Comparison of ENCODE assay signal across 19 cellular contexts in the genomic region with DNA sequence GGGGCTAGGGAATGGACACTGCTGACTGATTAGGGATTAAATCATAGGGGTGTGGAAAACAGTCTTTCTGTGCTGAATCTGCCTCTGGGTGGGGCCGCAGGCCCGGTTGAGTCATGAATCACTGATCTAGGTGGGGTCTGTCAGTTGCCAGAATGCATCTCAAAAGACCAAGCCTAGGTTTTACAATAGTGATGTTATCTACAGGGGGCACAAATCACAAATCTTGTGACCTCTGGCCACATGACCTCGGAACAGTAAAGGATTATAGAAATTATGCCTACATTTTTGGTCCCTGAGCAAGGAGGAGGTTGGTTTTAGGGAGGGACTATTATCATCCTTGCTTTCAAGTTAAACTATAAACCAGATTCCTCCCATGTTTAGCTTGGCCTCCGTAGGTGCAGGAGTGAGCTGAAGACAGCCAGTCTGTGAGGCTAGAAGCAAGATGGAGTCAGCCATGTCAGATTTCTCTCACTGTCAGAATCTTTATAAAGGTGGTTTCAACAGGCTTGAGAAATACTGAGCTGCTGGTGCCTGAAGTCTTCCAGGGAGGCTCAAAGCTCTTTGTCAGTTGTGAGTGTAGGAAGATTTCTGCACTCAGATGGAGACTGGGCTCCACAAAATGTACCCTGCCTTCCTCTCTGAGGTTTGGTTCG. TPM values are rescaled to one million over a fixed set of nuclear protein-coding genes. Genes with fewer than 3 reads are reported as not detected.
DNase-seq lines count a peak whose midpoint lies in the region; ATAC-seq, FAIRE-seq and TF ChIP-seq lines count a peak whose summit lies in the region.
"Had no signal": no experiment of that assay in that cellular context is flagged by ENCODE, and none has a peak within 500 bp of the region (broad histone marks: within the 10 kb centered on the region; RNA-seq: fewer than 3 reads in every experiment).

No MANE protein-coding gene starts in this region.

- no peak overlapping the region for H4K8ac ChIP-seq in H1 (ENCODE audit: extremely low read depth, insufficient read depth, low read length)

- TF ChIP-seq CTCF in H1 (IDR thresholded peaks at IDR 0.05; ENCODE audit: control extremely low read depth in 1 of 3, insufficient read depth in 1 of 3, low read depth in 1 of 3, low read length in 3 of 3) (peak in 1 of 3 experiments; percentile 3; a peak in 1 of 4 replicates), osteoblast (IDR thresholded peaks at IDR 0.05; ENCODE audit: extremely low read depth, low read depth, low read length) (no peak)

- no peak overlapping the region for H4K91ac ChIP-seq in H1 (replicated peaks; ENCODE audit: insufficient read length, low read length)

- H3K23me2 ChIP-seq in H1 (ENCODE audit: low read depth, low read length) = peaks cover 9% of the 10 kb centered on the region

- in situ Hi-C loops in Caki2 (cut with HindIII; ENCODE audit: low pct_unique_long_range_greater_than_20kb, low sequenced_read_pairs) = no loop called here

- H3K4me3 ChIP-seq in H1 (ENCODE audit: extremely low read depth in 1 of 4, insufficient read depth in 2 of 4, low read depth in 3 of 4, low read length in 4 of 4) (no peak overlapping the region), osteoblast (ENCODE audit: insufficient read depth, low read length) (no peak overlapping the region), aorta (ENCODE audit: low read length in 2 of 2) (no peak overlapping the region)
- H3K4me3 ChIP-seq: breast epithelium, testis had no signal

- ATAC-seq in aorta (ENCODE audit: low FRiP score) (no peak), GM21381 (IDR thresholded peaks at IDR 0.05; ENCODE audit: unreplicated experiment) (no peak)
- ATAC-seq: right cardiac atrium had no signal

- POLR2A ChIA-PET in H1 (lab: Charles Lee; ENCODE audit: partially characterized antibody) = interaction anchor here (1.0 kb wide), 1 partner anchor 27 kb away, joined by 3 read pairs; no protein-coding TSS in a partner anchor

- no peak overlapping the region for H3K4ac ChIP-seq in H1 (replicated peaks; ENCODE audit: insufficient read length, low read depth, low read length)

- no peak overlapping the region for H3K9ac ChIP-seq in H1 (replicated peaks in 1 of 4; ENCODE audit: extremely low read depth in 1 of 4, low read depth in 3 of 4, low read length in 3 of 4)

- H3K14ac ChIP-seq in H1 (ENCODE audit: insufficient read length) = no peak overlapping the region

- peaks cover 0 to 3% (median 1%) of the 10 kb centered on the region in 4 experiments; a peak in 1 of 7 replicates for H3K4me1 ChIP-seq in H1 (replicated peaks in 1 of 4; ENCODE audit: control insufficient read depth in 3 of 4, insufficient read depth in 4 of 4, low read length in 3 of 4)
- H3K4me1 ChIP-seq in osteoblast (ENCODE audit: insufficient read depth, low read length) = peaks cover 21% of the 10 kb centered on the region
- H3K4me1 ChIP-seq in aorta (ENCODE audit: control insufficient read depth in 1 of 2, insufficient read depth in 2 of 2, low read length in 2 of 2) = no peaks in the 10 kb centered on the region
- H3K4me1 ChIP-seq: breast epithelium, testis had no signal

- H3K9me3 ChIP-seq in H1 (ENCODE audit: insufficient read depth in 2 of 2, low read depth in 1 of 2, low read length in 1 of 2) (no peaks in the 10 kb centered on the region), osteoblast (ENCODE audit: low read depth, low read length) (no peaks in the 10 kb centered on the region), aorta (ENCODE audit: control insufficient read depth, low read length) (no peaks in the 10 kb centered on the region)
- H3K9me3 ChIP-seq: breast epithelium, testis had no signal

- TF ChIP-seq EP300 in H1 (IDR thresholded peaks at IDR 0.05; ENCODE audit: borderline replicate concordance in 1 of 2, low read depth in 2 of 2, low read length in 2 of 2) = no peak

- 91% methylated on average over 5 of the region's 5 CpGs; no CpG with 5 or more reads in 1 of the 2 experiments for WGBS in H1 (ENCODE audit: extremely low coverage in 1 of 2, insufficient coverage in 1 of 2, insufficient read length in 1 of 2, insufficient replicate concordance in 2 of 2, low coverage in 1 of 2, low lambda C conversion rate in 2 of 2, missing lambda C conversion rate in 1 of 2), 2 experiments
- WGBS in aorta, 2 donors = 46 to 59% methylated on average over 5 of the region's 5 CpGs

- intact Hi-C loops in aorta (cut with DNase I) = no loop called here

- no peak overlapping the region for H2BK20ac ChIP-seq in H1 (ENCODE audit: low read length)

- 0 out of 2 replicates have a peak overlapping the region, but pooled peaks have one; percentile 19 for H2BK15ac ChIP-seq in H1 (ENCODE audit: low read length)

- TF ChIP-seq POLR2A in H1 (IDR thresholded peaks at IDR 0.05; ENCODE audit: control extremely low read depth in 1 of 2, low read depth in 2 of 2, low read length in 2 of 2) = no peak

- H3K79me1 ChIP-seq in H1 (ENCODE audit: low read depth, low read length) = no peaks in the 10 kb centered on the region

- H2BK5ac ChIP-seq in H1 (ENCODE audit: low read depth, low read length) = no peak overlapping the region

- CTCF ChIA-PET in H1 (lab: Charles Lee; ENCODE audit: partially characterized antibody) = interaction anchor here (0.6 to 7.3 kb wide), 7 partner anchors 10 to 359 kb away, joined by 3 to 43 read pairs (median 4); no protein-coding TSS in a partner anchor

- FAIRE-seq in H1 (lab: Jason Lieb, UNC) = no peak
- FAIRE-seq: endometrium had no signal

- no peak overlapping the region for H4K5ac ChIP-seq in H1 (ENCODE audit: insufficient read length, low read depth, low read length)

- H4K20me1 ChIP-seq in H1 (replicated peaks in 1 of 2; ENCODE audit: control insufficient read depth in 1 of 2, insufficient read depth in 2 of 2, low read length in 2 of 2) = no peaks in the 10 kb centered on the region
- H4K20me1 ChIP-seq in osteoblast (ENCODE audit: insufficient read depth, low read length) = no peaks in the 10 kb centered on the region

- peak; percentile 26 to 38; a peak in 2 of 4 replicates for TF ChIP-seq RAD21 in H1 (IDR thresholded peaks at IDR 0.05 in 1 of 2, conservative IDR thresholded peaks at IDR 0.05 in 1 of 2; ENCODE audit: low read depth in 2 of 2, low read length in 2 of 2)

- no peak overlapping the region for H2AK5ac ChIP-seq in H1 (ENCODE audit: low read depth, low read length)

- H3K36me3 ChIP-seq in H1 (ENCODE audit: control insufficient read depth in 2 of 4, insufficient read depth in 4 of 4, low read length in 3 of 4) (no peaks in the 10 kb centered on the region), osteoblast (ENCODE audit: insufficient read depth, low read length) (no peaks in the 10 kb centered on the region), aorta (ENCODE audit: control insufficient read depth in 1 of 2, insufficient read depth in 2 of 2, low read length in 1 of 2) (no peaks in the 10 kb centered on the region)
- H3K36me3 ChIP-seq: breast epithelium had no signal

- no peak overlapping the region for H3K23ac ChIP-seq in H1 (ENCODE audit: insufficient read length)

- H3K4me2 ChIP-seq in H1 (ENCODE audit: insufficient read depth in 1 of 2, low read depth in 2 of 2, low read length in 2 of 2) (no peak overlapping the region), osteoblast (ENCODE audit: insufficient read depth, low read length) (no peak overlapping the region)

- DNase-seq in Caki2 (ENCODE audit: low read depth) (peak; percentile 98), HK-2 (ENCODE audit: unreplicated experiment) (peak; percentile 68), H1 (ENCODE audit: low read depth in 1 of 2, low spot score in 2 of 2) (no peak), osteoblast (ENCODE audit: insufficient read length, low spot score, missing footprints) (no peak), aorta (no peak), occipital lobe (lab: John Stamatoyannopoulos, UW) (no peak)
- DNase-seq: activated CD4-positive, alpha-beta T cell treated with anti-CD3 and anti-CD28 coated beads for 4 hours; cortex of kidney; MM.1S; NCI-H146; NCI-H526 treated with DMSO at 0.1 percent for 48 hours; nucleus accumbens; right cardiac atrium; SHP77; stimulated activated CD4-positive, alpha-beta T cell treated with anti-CD3 and anti-CD28 coated beads, Interleukin-15, amount 100 ng/mL, for 24 hours; testis had no signal

- H2BK120ac ChIP-seq in H1 (replicated peaks; ENCODE audit: low read depth, low read length) = no peak overlapping the region

- H3K18ac ChIP-seq in H1 (ENCODE audit: extremely low read depth, low read length) = no peak overlapping the region

- H3K27me3 ChIP-seq in H1 (replicated peaks in 1 of 4; ENCODE audit: control insufficient read depth in 3 of 4, extremely low read depth in 1 of 4, insufficient read depth in 3 of 4, low read length in 3 of 4) (no peaks in the 10 kb centered on the region; a peak in 1 of 7 replicates), osteoblast (ENCODE audit: insufficient read depth, low read length) (no peaks in the 10 kb centered on the region), aorta (ENCODE audit: control insufficient read depth in 1 of 2, insufficient read depth in 2 of 2, low read length in 1 of 2) (no peaks in the 10 kb centered on the region)
- H3K27me3 ChIP-seq: breast epithelium, testis had no signal

- H3K56ac ChIP-seq in H1 (replicated peaks; ENCODE audit: insufficient read length, low read depth, low read length) = no peak overlapping the region

- H3K79me2 ChIP-seq in H1 (ENCODE audit: control insufficient read depth in 1 of 2, insufficient read depth in 2 of 2, low read length in 2 of 2) = no peaks in the 10 kb centered on the region
- no peaks in the 10 kb centered on the region for H3K79me2 ChIP-seq in osteoblast (ENCODE audit: insufficient read depth, low read length)

- H3K27ac ChIP-seq in H1 (ENCODE audit: low read depth, low read length) (no peak overlapping the region), osteoblast (ENCODE audit: low read depth, low read length) (no peak overlapping the region), aorta (ENCODE audit: low read depth in 1 of 2, low read length in 2 of 2) (no peak overlapping the region)
- H3K27ac ChIP-seq: breast epithelium, testis had no signal

- peak overlapping the region; percentile 74; the same call in 1 of the 2 replicates for H2AFZ ChIP-seq in H1 (ENCODE audit: low read length)
- peak overlapping the region; percentile 49 for H2AFZ ChIP-seq in osteoblast (ENCODE audit: low read length)

- no peak overlapping the region for H2BK12ac ChIP-seq in H1 (ENCODE audit: low read depth, low read length)

RNA-seq across cellular contexts. Expression of a gene that starts 12.9 kb away (rescaled TPM):
- 0.78 TPM in 1 of 2 replicates, not detected in the other for total RNA-seq in Caki2 (2014; rRNA removed; shearing (Covaris generic); ENCODE audit: low replicate concordance)
- total RNA-seq in H1 (2021; fragmentation: NEBNext Ultra II Directional; extraction: Animal tissue kit (Norgen Biotek cat#: 25700)) = 0.73 and 1.4 TPM in 2 replicates
- polyA plus RNA-seq in H1 (2011; rRNA removed) = 1.3 and 1.7 TPM in 2 replicates
- 1.5 TPM for polyA plus RNA-seq in H1 (2011; cell fraction: cytosol; rRNA removed)
- 0.39 TPM for polyA plus RNA-seq in H1 (2011; cell fraction: nucleus; rRNA removed)
- 1.1 to 1.6 TPM (median 1.3 TPM) in 4 replicates for polyA plus RNA-seq in H1 (2012, experiment 1 of 2)
- polyA plus RNA-seq in H1 (2012, experiment 2 of 2) = 1.9 TPM
- 1.0 TPM for polyA plus RNA-seq in H1 (2013, experiment 1 of 2)
- 1.0 TPM for polyA plus RNA-seq in H1 (2013, experiment 2 of 2)
- 1.8 and 2.0 TPM in 2 replicates for polyA minus RNA-seq in H1 (2011; rRNA and poly(A)+ RNA removed)
- polyA minus RNA-seq in H1 (2011; cell fraction: cytosol; rRNA and poly(A)+ RNA removed) = not detected
- 1.00 TPM for polyA minus RNA-seq in H1 (2011; cell fraction: nucleus; rRNA and poly(A)+ RNA removed)
- not detected in 2 replicates for total RNA-seq in osteoblast
- 1 to 10 TPM; 1.6 to 1.8 TPM for total RNA-seq in aorta
- 1 to 10 TPM in 1 of 2 donors, under 1 TPM in 1; 1.00 to 4.0 TPM for polyA plus RNA-seq in aorta
- 0.31 TPM for total RNA-seq in occipital lobe

RNA-seq across cellular contexts. Expression of a gene that starts 13.0 kb away (rescaled TPM):
- 0.37 and 1.6 TPM in 2 replicates for total RNA-seq in Caki2 (2014; rRNA removed; shearing (Covaris generic); ENCODE audit: low replicate concordance)
- 1.1 and 1.3 TPM in 2 replicates for total RNA-seq in H1 (2021; fragmentation: NEBNext Ultra II Directional; extraction: Animal tissue kit (Norgen Biotek cat#: 25700))
- polyA plus RNA-seq in H1 (2011; rRNA removed) = 2.5 and 3.6 TPM in 2 replicates
- polyA plus RNA-seq in H1 (2011; cell fraction: cytosol; rRNA removed) = 2.1 TPM
- 2.9 TPM for polyA plus RNA-seq in H1 (2011; cell fraction: nucleus; rRNA removed)
- 0.54 to 1.8 TPM (median 1.5 TPM) in 4 replicates for polyA plus RNA-seq in H1 (2012, experiment 1 of 2)
- polyA plus RNA-seq in H1 (2012, experiment 2 of 2) = 1.7 TPM
- 1.4 TPM for polyA plus RNA-seq in H1 (2013, experiment 1 of 2)
- polyA plus RNA-seq in H1 (2013, experiment 2 of 2) = 1.4 TPM
- 1.3 and 3.8 TPM in 2 replicates for polyA minus RNA-seq in H1 (2011; rRNA and poly(A)+ RNA removed)
- polyA minus RNA-seq in H1 (2011; cell fraction: cytosol; rRNA and poly(A)+ RNA removed) = 2.5 TPM
- 4.5 TPM for polyA minus RNA-seq in H1 (2011; cell fraction: nucleus; rRNA and poly(A)+ RNA removed)
- total RNA-seq in osteoblast = under 0.01 and 0.36 TPM in 2 replicates
- total RNA-seq in aorta = 10 to 100 TPM in 1 of 2 donors, 1 to 10 TPM in 1; 8.8 to 12.3 TPM
- 1 to 10 TPM in 1 of 2 donors, under 1 TPM in 1; 0.77 to 3.5 TPM for polyA plus RNA-seq in aorta
- 0.62 TPM for total RNA-seq in occipital lobe

RNA-seq across cellular contexts. Expression of a gene that starts 33.1 kb away (rescaled TPM):
- 29.9 and 39.0 TPM in 2 replicates for total RNA-seq in Caki2 (2014; rRNA removed; shearing (Covaris generic); ENCODE audit: low replicate concordance)
- total RNA-seq in H1 (2021; fragmentation: NEBNext Ultra II Directional; extraction: Animal tissue kit (Norgen Biotek cat#: 25700)) = 0.34 and 0.73 TPM in 2 replicates
- 0.45 and 1.2 TPM in 2 replicates for polyA plus RNA-seq in H1 (2011; rRNA removed)
- 0.49 TPM for polyA plus RNA-seq in H1 (2011; cell fraction: cytosol; rRNA removed)
- polyA plus RNA-seq in H1 (2011; cell fraction: nucleus; rRNA removed) = 1.3 TPM
- polyA plus RNA-seq in H1 (2012, experiment 1 of 2) = 0.32 to 0.56 TPM (median 0.43 TPM) in 4 replicates
- polyA plus RNA-seq in H1 (2012, experiment 2 of 2) = 0.88 TPM
- 0.57 TPM for polyA plus RNA-seq in H1 (2013, experiment 1 of 2)
- polyA plus RNA-seq in H1 (2013, experiment 2 of 2) = 0.61 TPM
- polyA minus RNA-seq in H1 (2011; rRNA and poly(A)+ RNA removed) = 0.39 and 0.73 TPM in 2 replicates
- polyA minus RNA-seq in H1 (2011; cell fraction: cytosol; rRNA and poly(A)+ RNA removed) = 1.4 TPM
- 1.8 TPM for polyA minus RNA-seq in H1 (2011; cell fraction: nucleus; rRNA and poly(A)+ RNA removed)
- total RNA-seq in osteoblast = 0.29 and 0.36 TPM in 2 replicates
- total RNA-seq in aorta = 1 to 10 TPM; 2.0 TPM
- under 1 TPM in 1 of 2 donors, not detected in 1; 0.72 TPM for polyA plus RNA-seq in aorta
- total RNA-seq in occipital lobe = 1.6 TPM

Comparison
In these comparisons a context has a peak if more than half of its experiments do, and no peak if none do; other contexts are left out.
1. DNase-seq: peak in Caki2 (single experiment) and HK-2 (single experiment); none in H1 (0 of 2), osteoblast (single experiment), aorta (0 of 2) and occipital lobe (single experiment).
2. RNA of a gene that starts 33.1 kb away (total RNA-seq): 29.9 to 39.0 TPM in Caki2; 2.0 TPM in aorta, 1.6 TPM in occipital lobe (single experiment), 0.29 to 0.36 TPM in osteoblast and 0.34 to 0.73 TPM in H1; every median in the first group is over 10 times any median in the second.